20 cellular contexts compared by ENCODE assay signal in genomic region chr17:64614266-64615011, GRCh38. TPM values are rescaled to one million over a fixed set of nuclear protein-coding genes. Genes with fewer than 3 reads are reported as not detected.
DNase-seq lines count a peak whose midpoint lies in the region; ATAC-seq, FAIRE-seq and TF ChIP-seq lines count a peak whose summit lies in the region.
"Had no signal": no experiment of that assay in that cellular context is flagged by ENCODE, and none has a peak within 500 bp of the region (broad histone marks: within the 10 kb centered on the region; RNA-seq: fewer than 3 reads in every experiment).

No MANE protein-coding gene starts in this region.

- no peaks in the 10 kb centered on the region; the same call in 2 of the 3 replicates for H3K9me3 ChIP-seq in A549
- no peaks in the 10 kb centered on the region for H3K9me3 ChIP-seq in HEK293 (ENCODE audit: control insufficient read depth, insufficient read depth, low read depth, low read length)
- H3K9me3 ChIP-seq in mesodermal cell (ENCODE audit: control insufficient read depth, low read length), result no peaks in the 10 kb centered on the region
- H3K9me3 ChIP-seq: lower lobe of right lung, sigmoid colon, thyroid gland had no signal

- TF ChIP-seq EP300 in A549 (IDR thresholded peaks at IDR 0.05), result no peak

- CTCF ChIA-PET in A549 (lab: Yijun Ruan, JAX), result interaction anchor here (0.6 to 2.3 kb wide), 5 partner anchors 12 to 97 kb away, joined by 3 to 9 read pairs (median 4); no protein-coding TSS in a partner anchor
- CTCF ChIA-PET in HEK293 (lab: Yijun Ruan, JAX), result interaction anchor here (0.6 to 0.7 kb wide), 2 partner anchors 11 to 121 kb away, joined by 4 read pairs; no protein-coding TSS in a partner anchor

- H3K4me1 ChIP-seq in A549 (peaks cover 20% of the 10 kb centered on the region), HEK293 (ENCODE audit: control insufficient read depth, insufficient read depth, low read length) (peaks cover 25% of the 10 kb centered on the region), mesodermal cell (ENCODE audit: control insufficient read depth, insufficient read depth, low read length, poor library complexity, severe bottlenecking) (peaks cover 41% of the 10 kb centered on the region)

- DNase-seq in A549 (ENCODE audit: low read depth in 1 of 2, low spot score in 1 of 2), result no peak
- DNase-seq in choroid plexus epithelial cell (ENCODE audit: low read depth), result peak; percentile 41
- DNase-seq in kidney glomerular epithelial cell (lab: John Stamatoyannopoulos, UW), result no peak
- no peak for DNase-seq in NCI-H128 (lab: John Stamatoyannopoulos, UW; ENCODE audit: unreplicated experiment)
- DNase-seq in GM12892 (ENCODE audit: insufficient read length), result no peak
- DNase-seq: activated CD8-positive, alpha-beta T cell treated with anti-CD3 and anti-CD28 coated beads for 36 hours; activated naive CD4-positive, alpha-beta T cell treated with anti-CD3 and anti-CD28 coated beads, Interleukin-2, amount 50 U/mL, for 16 hours; activated T-cell treated with anti-CD3 and anti-CD28 coated beads, Interleukin-2, amount 50 U/mL, for 1 hour; cortex of kidney; lower lobe of right lung; naive thymus-derived CD8-positive, alpha-beta T cell; NCI-H187; NCI-H446 treated with DMSO at 0.1 percent for 48 hours; sigmoid colon; stimulated activated CD4-positive, alpha-beta T cell treated with anti-CD3 and anti-CD28 coated beads, Interleukin-2, amount 100 ng/mL, for 24 hours; stimulated activated naive CD4-positive, alpha-beta T cell treated with Interleukin-2 at 50 U/mL for 16 hours; thyroid gland had no signal

- peak in 1 of 2 experiments; percentile 15; a peak in 2 of 6 replicates for ATAC-seq in A549
- no peak for ATAC-seq in GM18907 (IDR thresholded peaks at IDR 0.05; ENCODE audit: unreplicated experiment)
- ATAC-seq: activated CD8-positive, alpha-beta T cell treated with anti-CD3 and anti-CD28 coated beads for 36 hours; naive thymus-derived CD8-positive, alpha-beta T cell had no signal

- TF ChIP-seq CTCF in A549 (IDR thresholded peaks at IDR 0.05) (no peak), HEK293 (tag by site-specific recombination; IDR thresholded peaks at IDR 0.05) (no peak), choroid plexus epithelial cell (conservative IDR thresholded peaks at IDR 0.05; ENCODE audit: low read depth, low read length) (no peak)

- FAIRE-seq in A549 (lab: Jason Lieb, UNC) (peak; percentile 23), GM12892 (lab: Jason Lieb, UNC) (no peak)

- no peak overlapping the region for H3K4me2 ChIP-seq in A549

- TF ChIP-seq RAD21 in A549 (conservative IDR thresholded peaks at IDR 0.05 in 1 of 2, IDR thresholded peaks at IDR 0.05 in 1 of 2), result no peak

- POLR2A ChIA-PET in A549 (lab: Yijun Ruan, JAX) (no interaction called here), HEK293 (lab: Yijun Ruan, JAX) (no interaction called here)

- no peaks in the 10 kb centered on the region; a peak in 1 of 3 replicates for H3K36me3 ChIP-seq in HEK293 (ENCODE audit: control insufficient read depth in 2 of 2, insufficient read depth in 1 of 2, low read length in 2 of 2)
- H3K36me3 ChIP-seq in mesodermal cell (ENCODE audit: control insufficient read depth, insufficient read depth, low read length), result peaks cover 57% of the 10 kb centered on the region
- H3K36me3 ChIP-seq: lower lobe of right lung, sigmoid colon, thyroid gland had no signal

- no peak overlapping the region for H3K4me3 ChIP-seq in A549
- H3K4me3 ChIP-seq in HEK293 (ENCODE audit: low read depth, low read length), result no peak overlapping the region
- H3K4me3 ChIP-seq in choroid plexus epithelial cell (ENCODE audit: low read depth, low read length), result no peak overlapping the region
- H3K4me3 ChIP-seq in mesodermal cell (ENCODE audit: extremely low read depth, insufficient read depth, low read length, poor library complexity, severe bottlenecking), result no peak overlapping the region
- H3K4me3 ChIP-seq: lower lobe of right lung, sigmoid colon, thyroid gland had no signal

- WGBS in A549 (ENCODE audit: missing lambda C conversion rate), result 87% methylated on average over 2 of the region's 2 CpGs
- WGBS in mesodermal cell (ENCODE audit: insufficient coverage in 2 of 2), 2 experiments, result no CpG with 5 or more reads among the region's 2 CpGs

- H3K27ac ChIP-seq in A549 (no peak overlapping the region), HEK293 (ENCODE audit: extremely low read depth, low read depth, low read length) (no peak overlapping the region), mesodermal cell (ENCODE audit: low read depth, low read length, severe bottlenecking) (peak overlapping the region; percentile 29)
- H3K27ac ChIP-seq: lower lobe of right lung had no signal

- no peak for TF ChIP-seq POLR2A in A549 (IDR thresholded peaks at IDR 0.05; ENCODE audit: low read length)
- no peak for TF ChIP-seq POLR2A in GM12892 (IDR thresholded peaks at IDR 0.05; ENCODE audit: low read depth, low read length)

TF ChIP-seq in A549, 52 proteins besides CTCF, POLR2A, EP300 and RAD21:
- TF ChIP-seq ZSCAN20 (CRISPR knock-in tag; IDR thresholded peaks at IDR 0.05), result no peak
- TF ChIP-seq ELK1 (IDR thresholded peaks at IDR 0.05; ENCODE audit: low read depth, low read length), result no peak
- TF ChIP-seq RCOR1 (IDR thresholded peaks at IDR 0.05; ENCODE audit: low read depth, low read length), result no peak
- TF ChIP-seq E2F6 (IDR thresholded peaks at IDR 0.05; ENCODE audit: borderline replicate concordance, low read depth), result no peak
- TF ChIP-seq SREBF2 (IDR thresholded peaks at IDR 0.05), result no peak

TF ChIP-seq in HEK293, 187 proteins besides CTCF, POLR2A, EP300 and RAD21:
- 0 out of 2 replicates have a peak, but pooled peaks have one; percentile 18 for TF ChIP-seq ZNF366 (tag by site-specific recombination; conservative IDR thresholded peaks at IDR 0.05)
- TF ChIP-seq IKZF3 (tag by site-specific recombination; IDR thresholded peaks at IDR 0.05), result 0 out of 2 replicates have a peak, but pooled peaks have one; percentile 5
- no peak for TF ChIP-seq ZNF24 (tag by site-specific recombination; IDR thresholded peaks at IDR 0.05)
- no peak for TF ChIP-seq KLF9 (tag by site-specific recombination; IDR thresholded peaks at IDR 0.05; ENCODE audit: low read depth)
- peak; percentile 77 for TF ChIP-seq PRDM4 (tag by site-specific recombination; IDR thresholded peaks at IDR 0.05)
- peak; percentile 43 for TF ChIP-seq PRDM6 (tag by site-specific recombination; IDR thresholded peaks at IDR 0.05)
- TF ChIP-seq ZNF658 (tag by site-specific recombination; IDR thresholded peaks at IDR 0.05), result no peak
- TF ChIP-seq ZNF37A (tag by site-specific recombination; IDR thresholded peaks at IDR 0.05), result no peak
- TF ChIP-seq TRIM28 (IDR thresholded peaks at IDR 0.05; ENCODE audit: borderline replicate concordance, low read length), result 0 out of 2 replicates have a peak, but pooled peaks have one; percentile 26

RNA-seq across cellular contexts. Expression of gene SMURF2, which starts 47.7 kb away (rescaled TPM):
- polyA plus RNA-seq in A549 (2011; rRNA removed) (26.3 and 29.1 TPM in 2 replicates), A549 (2017; fragmentation: RNase III; extraction: RNeasy Plus Mini Kit Qiagen cat#74134 plus additional on column Dnase treatment) (16.7 to 21.1 TPM (median 17.6 TPM) in 3 replicates)
- polyA plus RNA-seq in A549 (2012; cell fraction: cytosol; rRNA removed), result 8.3 and 8.9 TPM in 2 replicates
- 7.0 and 11.0 TPM in 2 replicates for polyA plus RNA-seq in A549 (2012; cell fraction: nucleus; rRNA removed)
- polyA minus RNA-seq in A549 (2011; rRNA and poly(A)+ RNA removed), result 33.6 and 34.0 TPM in 2 replicates
- polyA plus RNA-seq in mesodermal cell (2013, experiment 1 of 2), result 177 TPM
- 184 TPM for polyA plus RNA-seq in mesodermal cell (2013, experiment 2 of 2)
- 5.1 TPM for polyA plus RNA-seq in GM12892 (2012; ENCODE audit: missing spikeins)
